Comparison of ENCODE assay signal across 11 cellular contexts in genomic region chr2:143150287-143150686, GRCh38. TPM values are rescaled to one million over a fixed set of nuclear protein-coding genes. Genes with fewer than 3 reads are reported as not detected.
DNase-seq lines count a peak whose midpoint lies in the region; ATAC-seq and TF ChIP-seq lines count a peak whose summit lies in the region.
"Had no signal": no experiment of that assay in that cellular context is flagged by ENCODE, and none has a peak within 500 bp of the region (broad histone marks: within the 10 kb centered on the region; RNA-seq: fewer than 3 reads in every experiment).

No MANE protein-coding gene starts in this region.

- H3K4me3 Mint-ChIP-seq in activated naive CD8-positive, alpha-beta T cell treated with anti-CD3 and anti-CD28 coated beads, Interleukin-2, amount 50 U/mL, for 24 hours: peak overlapping the region; percentile 53
- H3K4me3 Mint-ChIP-seq in endodermal cell: no peak overlapping the region

- H3K4me1 Mint-ChIP-seq in activated naive CD8-positive, alpha-beta T cell treated with anti-CD3 and anti-CD28 coated beads, Interleukin-2, amount 50 U/mL, for 24 hours: peaks cover 87% of the 10 kb centered on the region
- peaks cover 16% of the 10 kb centered on the region for H3K4me1 Mint-ChIP-seq in endodermal cell

- 90 to 94% methylated on average over 3 to 4 of the region's 4 CpGs for WGBS in endodermal cell (ENCODE audit: insufficient coverage in 1 of 2, insufficient read length in 1 of 2), 2 experiments

- in situ Hi-C loops in brain microvascular endothelial cell (cut with HindIII; ENCODE audit: low pct_ligation_motif_present, low sequenced_read_pairs): no loop called here

- H3K9me3 Mint-ChIP-seq in activated naive CD8-positive, alpha-beta T cell treated with anti-CD3 and anti-CD28 coated beads, Interleukin-2, amount 50 U/mL, for 24 hours: no peaks in the 10 kb centered on the region
- no peaks in the 10 kb centered on the region for H3K9me3 Mint-ChIP-seq in endodermal cell

- H3K27me3 ChIP-seq in brain microvascular endothelial cell (replicated peaks) (no peaks in the 10 kb centered on the region), endodermal cell (ENCODE audit: control insufficient read depth, insufficient read depth, low read length, poor library complexity, severe bottlenecking) (no peaks in the 10 kb centered on the region)

- no peaks in the 10 kb centered on the region for H3K27me3 Mint-ChIP-seq in activated naive CD8-positive, alpha-beta T cell treated with anti-CD3 and anti-CD28 coated beads, Interleukin-2, amount 50 U/mL, for 24 hours
- no peaks in the 10 kb centered on the region for H3K27me3 Mint-ChIP-seq in endodermal cell (ENCODE audit: insufficient read depth)

- no peaks in the 10 kb centered on the region for H3K36me3 Mint-ChIP-seq in activated naive CD8-positive, alpha-beta T cell treated with anti-CD3 and anti-CD28 coated beads, Interleukin-2, amount 50 U/mL, for 24 hours (ENCODE audit: low read depth)
- H3K36me3 Mint-ChIP-seq in endodermal cell (ENCODE audit: low read depth): no peaks in the 10 kb centered on the region

- H3K27ac ChIP-seq in brain microvascular endothelial cell: no peak overlapping the region
- H3K27ac ChIP-seq in endodermal cell (ENCODE audit: low read depth, low read length): no peak overlapping the region
- H3K27ac ChIP-seq: parathyroid adenoma had no signal

- peak overlapping the region; percentile 93 for H3K27ac Mint-ChIP-seq in activated naive CD8-positive, alpha-beta T cell treated with anti-CD3 and anti-CD28 coated beads, Interleukin-2, amount 50 U/mL, for 24 hours
- no peak overlapping the region for H3K27ac Mint-ChIP-seq in endodermal cell

- no peak overlapping the region for H3K4me3 ChIP-seq in GM12865 (ENCODE audit: low read depth, low read length)
- H3K4me3 ChIP-seq in brain microvascular endothelial cell (ENCODE audit: low read depth, low read length): no peak overlapping the region
- no peak overlapping the region for H3K4me3 ChIP-seq in endodermal cell (ENCODE audit: low read length)

- no peak for TF ChIP-seq CTCF in GM12865 (IDR thresholded peaks at IDR 0.05; ENCODE audit: insufficient read depth, low read depth, low read length, missing control alignments)
- TF ChIP-seq CTCF in brain microvascular endothelial cell (IDR thresholded peaks at IDR 0.05; ENCODE audit: low read depth, low read length, missing control alignments): no peak
- no peak for TF ChIP-seq CTCF in endodermal cell (conservative IDR thresholded peaks at IDR 0.05)

- DNase-seq in GM12865 (ENCODE audit: low read depth): peak; percentile 52
- no peak for DNase-seq in activated naive CD8-positive, alpha-beta T cell treated with anti-CD3 and anti-CD28 coated beads, Interleukin-2, amount 50 U/mL, for 24 hours
- no peak for DNase-seq in brain microvascular endothelial cell
- no peak for DNase-seq in activated gamma-delta T cell (lab: John Stamatoyannopoulos, UW)
- DNase-seq in endodermal cell: no peak
- DNase-seq: NCI-H187 treated with DMSO at 0.1 percent for 48 hours; stimulated activated naive CD4-positive, alpha-beta T cell treated with Interleukin-2 at 50 U/mL for 16 hours had no signal

- H3K36me3 ChIP-seq in brain microvascular endothelial cell (replicated peaks): no peaks in the 10 kb centered on the region
- H3K36me3 ChIP-seq in endodermal cell (ENCODE audit: control insufficient read depth, insufficient read depth, low read length): no peaks in the 10 kb centered on the region

- no peaks in the 10 kb centered on the region for H3K4me1 ChIP-seq in endodermal cell (ENCODE audit: control insufficient read depth, insufficient read depth, low read length)
- H3K4me1 ChIP-seq: parathyroid adenoma had no signal

- no peak overlapping the region for H3K9ac ChIP-seq in endodermal cell (ENCODE audit: extremely low read depth, low read length, poor library complexity, severe bottlenecking)
- H3K9ac ChIP-seq: parathyroid adenoma had no signal

- H3K9me3 ChIP-seq in endodermal cell (ENCODE audit: control insufficient read depth, low read length): no peaks in the 10 kb centered on the region

- ATAC-seq in GM21381 (IDR thresholded peaks at IDR 0.05; ENCODE audit: unreplicated experiment) (peak; percentile 49), HG03442 (IDR thresholded peaks at IDR 0.05; ENCODE audit: unreplicated experiment) (peak; percentile 67), HG03460 (IDR thresholded peaks at IDR 0.05; ENCODE audit: unreplicated experiment) (no peak)
- no peak for ATAC-seq in activated naive CD8-positive, alpha-beta T cell treated with anti-CD3 and anti-CD28 coated beads, Interleukin-2, amount 50 U/mL, for 24 hours

RNA-seq across cellular contexts. Expression of gene ARHGAP15, which starts 21.1 kb away (rescaled TPM):
- total RNA-seq in endodermal cell: under 1 TPM in 1 of 2 donors, not detected in 1; 0.86 TPM
- 7.4 TPM for polyA plus RNA-seq in endodermal cell (2013, experiment 1 of 2)
- 8.9 TPM for polyA plus RNA-seq in endodermal cell (2013, experiment 2 of 2)

Comparison
In these comparisons a context has a peak if more than half of its experiments do, and no peak if none do; other contexts are left out.
1. ATAC-seq: peak in GM21381 (single experiment) and HG03442 (single experiment); none in activated naive CD8-positive, alpha-beta T cell treated with anti-CD3 and anti-CD28 coated beads, Interleukin-2, amount 50 U/mL, for 24 hours (single experiment) and HG03460 (single experiment).